Comparison of ENCODE assay signal across 7 cellular contexts in genomic region chr4:86453611-86454072, GRCh38.
DNase-seq lines count a peak whose midpoint lies in the region; ATAC-seq and TF ChIP-seq lines count a peak whose summit lies in the region.
"Not testable (repeated sequence)": the region's sequence is repeated elsewhere in the genome, so short reads cannot be mapped to it uniquely, and the experiment has no call there.

No MANE protein-coding gene starts in this region.

- 0 out of 2 replicates have a peak overlapping the region, but pooled peaks have one; percentile 0 for H3K27ac Mint-ChIP-seq in GM23338

- H3K79me1 ChIP-seq in trophoblast cell (ENCODE audit: low read length) = not testable (repeated sequence)

- peaks cover 18% of the 10 kb centered on the region for H3K36me3 Mint-ChIP-seq in GM23338 (ENCODE audit: low read depth)

- H3K9me3 Mint-ChIP-seq in GM23338 = peaks cover 15% of the 10 kb centered on the region

- not testable (repeated sequence) for H2AFZ ChIP-seq in GM23338; trophoblast cell (ENCODE audit: insufficient read depth, low read length, poor library complexity)

- H3K4me1 Mint-ChIP-seq in GM23338 = peaks cover 54% of the 10 kb centered on the region

- H3K4me3 ChIP-seq in GM23338; epithelial cell of esophagus (ENCODE audit: low read length); trophoblast cell (ENCODE audit: low read depth, low read length): not testable (repeated sequence)

- not testable (repeated sequence) for H4K8ac ChIP-seq in trophoblast cell (ENCODE audit: low read depth, low read length)

- not testable (repeated sequence) for H3K18ac ChIP-seq in trophoblast cell (ENCODE audit: low read length)

- H4K20me1 ChIP-seq in GM23338 (replicated peaks; ENCODE audit: insufficient read depth) = not testable (repeated sequence)

- not testable (repeated sequence) for H2AK5ac ChIP-seq in trophoblast cell (ENCODE audit: low read length)

- not testable (repeated sequence) for H2BK12ac ChIP-seq in trophoblast cell (ENCODE audit: low read length)

- not testable (repeated sequence) for H4K12ac ChIP-seq in trophoblast cell (ENCODE audit: low read depth, low read length)

- H3K4me1 ChIP-seq in GM23338 (ENCODE audit: insufficient read depth) = peaks cover 44% of the 10 kb centered on the region
- H3K4me1 ChIP-seq in trophoblast cell (ENCODE audit: control insufficient read depth in 1 of 2, insufficient read depth in 2 of 2, low read length in 2 of 2) = peaks cover 17 to 26% of the 10 kb centered on the region in 2 experiments

- DNase-seq in GM23338 (ENCODE audit: low spot score); left ventricle myocardium superior: not testable (repeated sequence)
- DNase-seq in NCI-H1417 (lab: John Stamatoyannopoulos, UW) (peak; percentile 52 to 95 (median 77)), NCI-H2227 (lab: John Stamatoyannopoulos, UW; ENCODE audit: unreplicated experiment) (peak; percentile 36), SIG-M5 treated with dmso at 0.1 percent for 504 hours (lab: John Stamatoyannopoulos, UW; ENCODE audit: unreplicated experiment) (peak; percentile 51), epithelial cell of esophagus (ENCODE audit: low read depth) (peak; percentile 45), trophoblast cell (peak; percentile 54 to 77)

- not testable (repeated sequence) for H3F3A ChIP-seq in GM23338 (replicated peaks; ENCODE audit: low read depth)

- H2BK120ac ChIP-seq in trophoblast cell (ENCODE audit: insufficient read depth, low read length, poor library complexity) = not testable (repeated sequence)

- not testable (repeated sequence) for ATAC-seq in GM23338
- ATAC-seq in left ventricle myocardium superior = peak; percentile 20

- intact Hi-C loops in left ventricle myocardium superior (cut with micrococcal nuclease) = not testable (repeated sequence)

- not testable (repeated sequence) for H3K36me3 ChIP-seq in GM23338 (ENCODE audit: insufficient read depth); trophoblast cell (ENCODE audit: control insufficient read depth in 1 of 2, insufficient read depth in 2 of 2, low read length in 2 of 2)

- H3K4me3 Mint-ChIP-seq in GM23338 = not testable (repeated sequence)

- peak overlapping the region; percentile 40 for H4K91ac ChIP-seq in trophoblast cell (ENCODE audit: low read depth, low read length)

- WGBS in trophoblast cell (ENCODE audit: extremely low coverage, insufficient coverage, insufficient read length) = no CpG with 5 or more reads among the region's 2 CpGs

- TF ChIP-seq CTCF in GM23338 (conservative IDR thresholded peaks at IDR 0.05; ENCODE audit: low read depth in 2 of 2); epithelial cell of esophagus (IDR thresholded peaks at IDR 0.05; ENCODE audit: insufficient read depth, low read depth, low read length, missing control alignments): not testable (repeated sequence)

- H3K23ac ChIP-seq in trophoblast cell (ENCODE audit: low read length) = not testable (repeated sequence)

- not testable (repeated sequence) for H3K27me3 ChIP-seq in GM23338 (ENCODE audit: insufficient read depth); trophoblast cell (ENCODE audit: insufficient read depth, low read length)

- not testable (repeated sequence) for H3K4ac ChIP-seq in trophoblast cell (ENCODE audit: low read depth, low read length)

- H3K4me2 ChIP-seq in GM23338 = 0 out of 2 replicates have a peak overlapping the region, but pooled peaks have one; percentile 31
- H3K4me2 ChIP-seq in trophoblast cell (ENCODE audit: low read length) = peak overlapping the region; percentile 36

- not testable (repeated sequence) for H3K27me3 Mint-ChIP-seq in GM23338 (ENCODE audit: insufficient read depth, low read depth, poor library complexity)

- peak overlapping the region; percentile 33 for H3K14ac ChIP-seq in trophoblast cell (ENCODE audit: low read length)

- not testable (repeated sequence) for H3K9ac ChIP-seq in trophoblast cell (ENCODE audit: low read length)

- H3K9me2 ChIP-seq in GM23338 (ENCODE audit: insufficient read depth) = not testable (repeated sequence)

- H2BK5ac ChIP-seq in trophoblast cell (ENCODE audit: low read depth, low read length, poor library complexity) = not testable (repeated sequence)

- H3K27ac ChIP-seq in GM23338 (ENCODE audit: low read depth) = not testable (repeated sequence)
- peak overlapping the region; percentile 47 for H3K27ac ChIP-seq in trophoblast cell (ENCODE audit: low read depth, low read length)

- H3K9me3 ChIP-seq in trophoblast cell (ENCODE audit: insufficient read depth, low read depth, low read length) = not testable (repeated sequence)

- not testable (repeated sequence) for H3K79me2 ChIP-seq in GM23338 (replicated peaks; ENCODE audit: insufficient read depth); trophoblast cell (ENCODE audit: control insufficient read depth, insufficient read depth, low read length, poor library complexity)
